Comparison of ENCODE assay signal across 25 cellular contexts in the genomic region with DNA sequence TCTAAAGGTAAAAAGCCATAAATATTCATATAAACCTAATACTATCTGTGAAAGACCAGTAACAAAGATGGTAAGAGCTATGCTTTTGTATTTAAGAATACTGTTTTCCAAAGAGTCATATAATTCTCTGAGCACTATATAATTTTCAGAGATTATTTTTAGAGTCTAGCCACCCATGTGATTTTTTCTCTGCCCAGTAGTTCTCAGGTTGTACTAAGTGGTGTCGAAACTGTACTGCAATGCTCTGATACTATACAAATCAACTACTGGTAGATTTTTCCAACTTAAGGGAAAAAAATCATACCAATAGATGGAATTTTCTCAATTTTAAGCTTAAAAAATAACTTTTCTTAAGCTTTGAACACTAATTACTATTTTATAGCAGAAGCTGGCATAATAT.
"Had no signal": no experiment of that assay in that cellular context is flagged by ENCODE, and none has a peak within 500 bp of the region (broad histone marks: within the 10 kb centered on the region; RNA-seq: fewer than 3 reads in every experiment).

No MANE protein-coding gene starts in this region.

- ATAC-seq: effector memory CD8-positive, alpha-beta T cell; gastroesophageal sphincter; left colon; natural killer cell; right lobe of liver; stimulated activated effector memory CD8-positive, alpha-beta T cell treated with anti-CD3 and anti-CD28 coated beads, Interleukin-12 subunit alpha, Interleukin-12 subunit beta, amount 100 ng/mL, for 72 hours had no signal

- H3K36me3 ChIP-seq: ovary, right lobe of liver, thyroid gland, vagina had no signal

- DNase-seq: dermis blood vessel endothelial cell; effector memory CD8-positive, alpha-beta T cell; erythroblast; esophagus squamous epithelium; foreskin fibroblast; heart right ventricle; hippocampal formation; left colon; natural killer cell; occipital lobe; ovary; posterior cingulate gyrus; retina; right lobe of liver; stimulated activated CD4-positive, alpha-beta T cell treated with anti-CD3 and anti-CD28 coated beads, Interleukin-2, amount 100 ng/mL, for 24 hours; stimulated activated CD4-positive, alpha-beta T cell treated with anti-CD3 and anti-CD28 coated beads, Interleukin-4, amount 100 ng/mL, for 24 hours; stimulated activated naive CD4-positive, alpha-beta T cell treated with Interleukin-2 at 50 U/mL for 16 hours; stomach; thyroid gland; trophoblast cell had no signal

- H3K4me3 ChIP-seq: coronary artery, esophagus squamous epithelium, gastroesophageal sphincter, heart right ventricle, lung, ovary, right lobe of liver, stomach, thyroid gland, vagina had no signal

- H3K27ac ChIP-seq: coronary artery, esophagus squamous epithelium, gastroesophageal sphincter, ovary, right lobe of liver, stomach, thyroid gland, vagina had no signal

- H3K27me3 ChIP-seq: esophagus squamous epithelium, gastroesophageal sphincter, heart right ventricle, ovary, right lobe of liver, stomach, thyroid gland, vagina had no signal

- H3K9me3 ChIP-seq: esophagus squamous epithelium, gastroesophageal sphincter, heart right ventricle, ovary, right lobe of liver, stomach, thyroid gland, vagina had no signal

- H3K4me1 ChIP-seq: right lobe of liver, vagina had no signal
